Comparison of ENCODE assay signal across 32 cellular contexts in the genomic region with DNA sequence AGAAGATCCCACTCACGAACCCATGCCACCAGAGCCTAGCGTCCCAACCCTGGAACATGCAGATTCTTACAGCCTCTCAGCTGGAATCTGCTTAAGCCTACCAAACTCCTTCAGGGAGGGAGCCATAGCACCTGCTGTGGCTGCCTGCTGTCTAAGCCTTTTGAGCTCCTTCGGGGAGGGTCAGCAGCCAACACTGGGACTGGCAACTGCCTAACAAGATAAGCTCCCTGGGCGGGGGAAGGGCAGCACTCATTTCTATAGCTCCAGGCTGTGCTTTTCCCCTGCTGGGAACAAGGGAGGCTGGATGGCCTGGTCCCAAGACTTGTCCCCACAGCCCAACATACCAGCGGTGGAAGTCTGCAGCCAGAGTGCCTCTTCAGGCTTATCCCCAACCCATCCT.
"Had no signal": no experiment of that assay in that cellular context is flagged by ENCODE, and none has a peak within 500 bp of the region (broad histone marks: within the 10 kb centered on the region; RNA-seq: fewer than 3 reads in every experiment).

No MANE protein-coding gene starts in this region.

- H3K4me3 Mint-ChIP-seq: activated B cell treated with CpG ODN at 0.5 μM for 24 hours; activated CD4-positive, alpha-beta memory T cell treated with anti-CD3 and anti-CD28 coated beads for 36 hours; activated naive CD8-positive, alpha-beta T cell treated with anti-CD3 and anti-CD28 coated beads for 36 hours; activated T-helper 17 cell treated with anti-CD3 and anti-CD28 coated beads, Interleukin-2, amount 50 U/mL, for 72 hours had no signal

- H3K27me3 ChIP-seq: brain microvascular endothelial cell, MG63 had no signal

- H3K4me1 Mint-ChIP-seq: activated B cell treated with CpG ODN at 0.5 μM for 24 hours; activated naive CD8-positive, alpha-beta T cell treated with anti-CD3 and anti-CD28 coated beads for 36 hours; activated T-helper 17 cell treated with anti-CD3 and anti-CD28 coated beads, Interleukin-2, amount 50 U/mL, for 72 hours had no signal

- H3K27me3 Mint-ChIP-seq: activated CD4-positive, alpha-beta memory T cell treated with anti-CD3 and anti-CD28 coated beads for 36 hours; activated T-helper 17 cell treated with anti-CD3 and anti-CD28 coated beads, Interleukin-2, amount 50 U/mL, for 72 hours had no signal

- H3K27ac Mint-ChIP-seq: activated B cell treated with CpG ODN at 0.5 μM for 24 hours; activated CD4-positive, alpha-beta memory T cell treated with anti-CD3 and anti-CD28 coated beads for 36 hours; activated naive CD8-positive, alpha-beta T cell treated with anti-CD3 and anti-CD28 coated beads for 36 hours; activated T-helper 17 cell treated with anti-CD3 and anti-CD28 coated beads, Interleukin-2, amount 50 U/mL, for 72 hours had no signal

- H3K9me3 Mint-ChIP-seq: activated CD4-positive, alpha-beta memory T cell treated with anti-CD3 and anti-CD28 coated beads for 36 hours had no signal

- H3K4me3 ChIP-seq: MG63, SK-N-MC had no signal

- H3K36me3 ChIP-seq: brain microvascular endothelial cell, MG63 had no signal

- H3K36me3 Mint-ChIP-seq: activated CD4-positive, alpha-beta memory T cell treated with anti-CD3 and anti-CD28 coated beads for 36 hours; activated naive CD8-positive, alpha-beta T cell treated with anti-CD3 and anti-CD28 coated beads for 36 hours had no signal

- H3K9me3 ChIP-seq: MG63 had no signal

- H3K27ac ChIP-seq: brain microvascular endothelial cell, SK-N-MC had no signal

- DNase-seq: activated B cell treated with CpG ODN at 0.5 μM for 24 hours; activated CD4-positive, alpha-beta memory T cell treated with anti-CD3 and anti-CD28 coated beads for 36 hours; activated CD4-positive, alpha-beta T cell treated with anti-CD3 and anti-CD28 coated beads for 4 hours; activated CD4-positive, alpha-beta T cell treated with anti-CD3 and anti-CD28 coated beads, Interleukin-2, amount 50 U/mL, for 1 hour; activated CD4-positive, CD25-positive, alpha-beta regulatory T cell treated with anti-CD3 and anti-CD28 coated beads, Interleukin-2, amount 50 U/mL, for 72 hours; activated CD8-positive, alpha-beta memory T cell treated with anti-CD3 and anti-CD28 coated beads, Interleukin-2, amount 50 U/mL, for 4 hours; activated effector memory CD4-positive, alpha-beta T cell treated with anti-CD3 and anti-CD28 coated beads, Interleukin-2, amount 50 U/mL, for 16 hours; activated naive CD4-positive, alpha-beta T cell; activated naive CD4-positive, alpha-beta T cell treated with anti-CD3 and anti-CD28 coated beads, Interleukin-2, amount 50 U/mL, for 16 hours; activated naive CD8-positive, alpha-beta T cell treated with anti-CD3 and anti-CD28 coated beads for 36 hours; activated T-cell treated with anti-CD3 and anti-CD28 coated beads for 4 hours; activated T-cell treated with anti-CD3 and anti-CD28 coated beads, Interleukin-2, amount 50 U/mL, for 48 hours; amniotic stem cell; aorta; brain microvascular endothelial cell; central memory CD4-positive, alpha-beta T cell; Kasumi-1; KG1; MG63; NCI-H1048; NCI-H1105 treated with DMSO at 0.1 percent for 48 hours; NCI-H1436; NCI-H1694; NCI-H1930; NCI-H2081 treated with DMSO at 0.1 percent for 48 hours; NCI-H510A; NCI-H69; NK-92 treated with Interleukin-12 subunit alpha and Interleukin-12 subunit beta, amount 100 ng/mL, for 24 hours; Right ventricle myocardium superior; T1000 had no signal
